In the genomic region with DNA sequence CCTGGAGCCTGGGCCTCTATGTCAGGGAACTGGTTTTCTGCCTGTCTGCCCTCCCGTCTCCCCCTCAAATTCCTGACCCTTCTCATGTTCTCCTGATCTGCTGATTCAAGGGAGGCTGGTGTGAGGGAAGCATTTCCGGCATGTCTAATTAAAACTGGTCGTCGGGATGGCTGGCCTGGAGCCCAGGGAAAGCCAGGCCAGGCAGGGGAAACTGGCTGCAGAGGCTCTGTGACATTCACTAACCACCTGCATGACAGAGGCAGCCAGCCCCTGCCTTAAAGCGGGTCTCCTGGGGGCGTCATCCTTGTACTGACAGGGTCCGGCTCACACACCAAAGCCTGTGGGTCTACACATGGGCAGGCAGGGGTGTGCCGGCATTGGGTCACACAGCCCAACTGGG, we compare ENCODE assay signal across 16 cellular contexts. TPM values are rescaled to one million over a fixed set of nuclear protein-coding genes. Genes with fewer than 3 reads are reported as not detected.
DNase-seq lines count a peak whose midpoint lies in the region; ATAC-seq and TF ChIP-seq lines count a peak whose summit lies in the region.
"Had no signal": no experiment of that assay in that cellular context is flagged by ENCODE, and none has a peak within 500 bp of the region (broad histone marks: within the 10 kb centered on the region; RNA-seq: fewer than 3 reads in every experiment).

No MANE protein-coding gene starts in this region.

- H3K4me1 ChIP-seq in esophagus squamous epithelium = no peaks in the 10 kb centered on the region
- H3K4me1 ChIP-seq: uterus had no signal

- no peak overlapping the region for H3K4me3 ChIP-seq in retinal pigment epithelial cell (ENCODE audit: low read length)
- no peak overlapping the region for H3K4me3 ChIP-seq in esophagus squamous epithelium
- H3K4me3 ChIP-seq: uterus had no signal

- no peaks in the 10 kb centered on the region for H3K9me3 ChIP-seq in esophagus squamous epithelium
- H3K9me3 ChIP-seq: neutrophil, uterus had no signal

- WGBS in esophagus squamous epithelium, 2 donors = 10% methylated on average over 2 of the region's 8 CpGs

- DNase-seq in ELF-1 (ENCODE audit: low read depth, low spot score) (peak; percentile 64), RPMI7951 (ENCODE audit: low read depth) (peak; percentile 13), left ventricle myocardium superior (peak; percentile 71), retinal pigment epithelial cell (ENCODE audit: low read depth) (peak; percentile 66), esophagus squamous epithelium (lab: John Stamatoyannopoulos, UW) (no peak)
- no peak for DNase-seq in activated CD8-positive, alpha-beta memory T cell treated with anti-CD3 and anti-CD28 coated beads, Interleukin-2, amount 50 U/mL, for 48 hours
- DNase-seq: activated CD4-positive, CD25-positive, alpha-beta regulatory T cell treated with anti-CD3 and anti-CD28 coated beads, Interleukin-2, amount 50 U/mL, for 72 hours; activated effector memory CD4-positive, alpha-beta T cell treated with Interleukin-2 at 50 U/mL for 16 hours; NCI-H1105 treated with DMSO at 0.1 percent for 48 hours; NCI-H526; uterus had no signal

- TF ChIP-seq CTCF in retinal pigment epithelial cell (conservative IDR thresholded peaks at IDR 0.05; ENCODE audit: low read depth, low read length) (no peak), esophagus squamous epithelium (IDR thresholded peaks at IDR 0.05) (no peak)

- H3K27ac ChIP-seq in esophagus squamous epithelium = no peak overlapping the region
- H3K27ac ChIP-seq: neutrophil, uterus had no signal

- H3K36me3 ChIP-seq in esophagus squamous epithelium = peaks cover 0 to 5% (median 0%) of the 10 kb centered on the region in 3 donors
- H3K36me3 ChIP-seq: neutrophil, uterus had no signal

- no peak for TF ChIP-seq POLR2A in esophagus squamous epithelium (IDR thresholded peaks at IDR 0.05)

- intact Hi-C loops in left ventricle myocardium superior (cut with micrococcal nuclease) = no loop called here
- intact Hi-C loops in esophagus squamous epithelium (cut with DNase I) = no loop called here

- ATAC-seq in left ventricle myocardium superior (peak; percentile 83), GM21390 (IDR thresholded peaks at IDR 0.05; ENCODE audit: unreplicated experiment) (no peak), HG03135 (IDR thresholded peaks at IDR 0.05; ENCODE audit: unreplicated experiment) (no peak)
- ATAC-seq: Panc1, sciatic nerve had no signal

- H3K27me3 ChIP-seq in esophagus squamous epithelium = no peaks in the 10 kb centered on the region
- H3K27me3 ChIP-seq: neutrophil, uterus had no signal

RNA-seq across cellular contexts. Expression of a gene that starts 35.2 kb away (rescaled TPM):
- under 0.01 and 0.29 TPM in 2 replicates for total RNA-seq in RPMI7951 (2014; rRNA removed; shearing (Covaris generic))
- total RNA-seq in left ventricle myocardium superior (28.3 TPM), esophagus squamous epithelium (10 to 100 TPM; 13.5 to 26.7 (median 15.7) TPM)

Comparison
In these comparisons a context has a peak if more than half of its experiments do, and no peak if none do; other contexts are left out.
1. DNase-seq: peak in ELF-1 (single experiment), RPMI7951 (single experiment), left ventricle myocardium superior (single experiment) and retinal pigment epithelial cell (single experiment); none in esophagus squamous epithelium (single experiment) and activated CD8-positive, alpha-beta memory T cell treated with anti-CD3 and anti-CD28 coated beads, Interleukin-2, amount 50 U/mL, for 48 hours (single experiment).
2. RNA of a gene that starts 35.2 kb away (total RNA-seq): 28.3 TPM in left ventricle myocardium superior (single experiment) and 13.5 to 26.7 TPM in esophagus squamous epithelium; under 0.01 to 0.29 TPM in RPMI7951; every median in the first group is over 10 times any median in the second.